In genomic region chr5:171531638-171532037, GRCh38 we compare ENCODE assay signal across 22 cellular contexts.
"Had no signal": no experiment of that assay in that cellular context is flagged by ENCODE, and none has a peak within 500 bp of the region (broad histone marks: within the 10 kb centered on the region; RNA-seq: fewer than 3 reads in every experiment).

No MANE protein-coding gene starts in this region.

- H3K27me3 ChIP-seq: colonic mucosa, esophagus muscularis mucosa, foreskin keratinocyte, gastroesophageal sphincter, heart left ventricle, hepatocyte had no signal

- ATAC-seq: effector memory CD8-positive, alpha-beta T cell; foreskin keratinocyte; gastroesophageal sphincter; left lobe of liver; lower lobe of right lung; mucosa of descending colon; naive thymus-derived CD8-positive, alpha-beta T cell had no signal

- H3K4me1 ChIP-seq: colonic mucosa, esophagus muscularis mucosa, foreskin keratinocyte, gastroesophageal sphincter, left ventricle myocardium inferior, lower lobe of right lung had no signal

- H3K36me3 ChIP-seq: colonic mucosa, esophagus muscularis mucosa, gastroesophageal sphincter, heart left ventricle, left ventricle myocardium inferior, lower lobe of right lung had no signal

- H3K4me3 ChIP-seq: colonic mucosa, esophagus muscularis mucosa, gastroesophageal sphincter, heart left ventricle, hepatocyte, left ventricle myocardium inferior, lower lobe of right lung, mucosa of descending colon had no signal

- H3K27ac ChIP-seq: colonic mucosa, esophagus muscularis mucosa, foreskin keratinocyte, gastroesophageal sphincter, heart left ventricle, hepatocyte, left ventricle myocardium inferior, lower lobe of right lung had no signal

- DNase-seq: colonic mucosa; cortex of kidney; effector CD8-positive, alpha-beta T cell; effector memory CD8-positive, alpha-beta T cell; endodermal cell; foreskin keratinocyte; heart left ventricle; hypothalamus; immature natural killer cell; islet precursor cell; kidney; kidney glomerular epithelial cell; left ventricle myocardium inferior; lower lobe of right lung; mesenchymal stem cell; mucosa of descending colon; naive B cell; naive thymus-derived CD8-positive, alpha-beta T cell had no signal

- H3K9me3 ChIP-seq: colonic mucosa, esophagus muscularis mucosa, gastroesophageal sphincter, heart left ventricle, left ventricle myocardium inferior, lower lobe of right lung, mucosa of descending colon had no signal
